In the genomic region with DNA sequence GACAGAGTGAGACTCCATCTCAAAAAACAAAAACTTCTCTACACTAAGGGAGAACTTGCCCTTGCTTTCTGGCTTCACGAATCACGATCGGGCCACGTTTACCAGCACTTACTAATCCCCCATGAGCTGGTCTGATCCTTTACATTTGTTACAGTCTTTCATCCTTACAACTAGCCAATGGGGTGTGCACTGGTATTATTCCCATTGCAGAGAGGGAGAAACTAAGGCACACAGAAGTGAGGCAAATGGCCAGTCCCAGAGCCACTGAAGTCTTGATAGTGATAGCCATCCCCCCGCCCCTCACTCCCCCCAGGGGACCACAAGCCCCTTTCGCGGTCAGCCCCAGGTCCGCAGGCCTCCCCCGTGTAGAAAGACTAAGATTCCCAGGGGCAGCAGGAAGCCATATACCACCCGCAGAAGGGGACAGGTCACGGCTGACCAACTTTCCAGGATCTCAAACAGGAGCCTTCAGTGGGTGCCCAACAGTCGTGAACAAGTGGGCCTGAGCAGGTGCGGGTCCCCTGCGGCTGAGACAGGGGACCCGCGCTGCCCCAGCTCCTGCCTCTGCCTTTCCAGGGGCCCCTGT, we compare ENCODE assay signal across 8 cellular contexts. TPM values are rescaled to one million over a fixed set of nuclear protein-coding genes. Genes with fewer than 3 reads are reported as not detected.
A peak's percentile ranks its signal among the peaks of the same experiment; 100 is the strongest.
DNase-seq lines count a peak whose midpoint lies in the region; ATAC-seq and TF ChIP-seq lines count a peak whose summit lies in the region.

No MANE protein-coding gene starts in this region.

- TF ChIP-seq CTCF in Panc1 (IDR thresholded peaks at IDR 0.05) (no peak), fibroblast of lung (conservative IDR thresholded peaks at IDR 0.05 in 1 of 2, IDR thresholded peaks at IDR 0.05 in 1 of 2; ENCODE audit: low read depth in 1 of 2, low read length in 2 of 2) (no peak)

- H3K36me3 ChIP-seq in Panc1 (ENCODE audit: control insufficient read depth, insufficient read depth, low read length) (no peaks in the 10 kb centered on the region), fibroblast of lung (ENCODE audit: control insufficient read depth, insufficient read depth, low read length) (no peaks in the 10 kb centered on the region)

- no peaks in the 10 kb centered on the region for H3K27me3 ChIP-seq in Panc1 (ENCODE audit: control insufficient read depth, insufficient read depth, low read length)
- no peaks in the 10 kb centered on the region for H3K27me3 ChIP-seq in fibroblast of lung (ENCODE audit: control insufficient read depth, insufficient read depth, low read length)

- peak overlapping the region; percentile 16 for H3K9ac ChIP-seq in fibroblast of lung (ENCODE audit: insufficient read depth, low read length)

- no peak overlapping the region for H3K27ac ChIP-seq in Panc1 (ENCODE audit: low read length)
- H3K27ac ChIP-seq in fibroblast of lung (ENCODE audit: insufficient read depth, low read length) = no peak overlapping the region

- peak overlapping the region; percentile 38 for H3K4me2 ChIP-seq in fibroblast of lung (ENCODE audit: extremely low read depth, insufficient read depth, low read length)

- no peak for TF ChIP-seq POLR2A in erythroblast (IDR thresholded peaks at IDR 0.05; ENCODE audit: low read length)

- DNase-seq in Panc1 (ENCODE audit: low read depth, low spot score) (no peak), fibroblast of lung (ENCODE audit: low read depth in 2 of 2) (no peak), sciatic nerve (ENCODE audit: low spot score) (no peak), dermis blood vessel endothelial cell (no peak), erythroblast (lab: John Stamatoyannopoulos, UW) (no peak), DMS114 treated with DMSO at 0.1 percent for 48 hours (lab: John Stamatoyannopoulos, UW; ENCODE audit: unreplicated experiment) (no peak)
- no peak for DNase-seq in stimulated activated CD4-positive, alpha-beta T cell treated with anti-CD3 and anti-CD28 coated beads, Interleukin-12 subunit alpha, Interleukin-12 subunit beta, amount 100 ng/mL, for 4 hours

- H3K4me1 ChIP-seq in Panc1 (ENCODE audit: control insufficient read depth, insufficient read depth, low read length) (no peaks in the 10 kb centered on the region), fibroblast of lung (ENCODE audit: control insufficient read depth, extremely low read depth, insufficient read depth, low read length) (peaks cover 4% of the 10 kb centered on the region)

- H2AFZ ChIP-seq in fibroblast of lung (ENCODE audit: low read length) = no peak overlapping the region

- no peaks in the 10 kb centered on the region for H3K9me3 ChIP-seq in Panc1 (ENCODE audit: control insufficient read depth, insufficient read depth, low read depth, low read length)
- no peaks in the 10 kb centered on the region for H3K9me3 ChIP-seq in fibroblast of lung (ENCODE audit: control insufficient read depth, insufficient read depth, low read depth, low read length)

- peak overlapping the region; percentile 41 to 48 for H3K4me3 ChIP-seq in Panc1 (ENCODE audit: low read depth in 2 of 2, low read length in 2 of 2)
- H3K4me3 ChIP-seq in fibroblast of lung (replicated peaks in 1 of 4; ENCODE audit: control extremely low read depth in 1 of 4, insufficient read depth in 1 of 4, low read depth in 3 of 4, low read length in 4 of 4) = peak overlapping the region; percentile 34 to 68 (median 62)

- H4K20me1 ChIP-seq in fibroblast of lung (ENCODE audit: control insufficient read depth, extremely low read depth, insufficient read depth, low read length) = no peaks in the 10 kb centered on the region

- ATAC-seq in GM19035 (IDR thresholded peaks at IDR 0.05; ENCODE audit: unreplicated experiment) (peak; percentile 8), Panc1 (peak; percentile 21; the same call in 1 of the 2 replicates), sciatic nerve (peak; percentile 2)

- intact Hi-C loops in Panc1 (cut with micrococcal nuclease; ENCODE audit: unreplicated experiment) = no loop called here
- intact Hi-C loops in sciatic nerve (cut with DNase I) = no loop called here

- H3K79me2 ChIP-seq in fibroblast of lung (ENCODE audit: control insufficient read depth, insufficient read depth, low read length) = no peaks in the 10 kb centered on the region

- TSS peak; percentile 66 for BruUV-seq in Panc1 (replicated peaks; lab: Mats Ljungman, UMichigan)

- CTCF ChIA-PET in Panc1 (lab: Charles Lee) = no interaction called here

- POLR2A ChIA-PET in Panc1 (lab: Charles Lee) = no interaction called here

- in situ Hi-C loops in Panc1 (cut with HindIII; ENCODE audit: low pct_unique_long_range_greater_than_20kb, low sequenced_read_pairs) = no loop called here

RNA-seq across cellular contexts. Expression of a gene that starts 0.8 kb away (rescaled TPM):
- total RNA-seq in Panc1 (2021; ENCODE audit: unreplicated experiment) = 2.8 TPM
- polyA plus RNA-seq in Panc1 (2012; ENCODE audit: insufficient read length) = 4.0 TPM
- 3.9 and 9.2 TPM in 2 replicates for total RNA-seq in fibroblast of lung
- 1.8 and 5.6 TPM in 2 replicates for polyA plus RNA-seq in fibroblast of lung
- 2.7 and 9.6 TPM in 2 replicates for polyA plus RNA-seq in fibroblast of lung (2012)
- polyA minus RNA-seq in fibroblast of lung (ENCODE audit: low replicate concordance) = 4.4 and 14.5 TPM in 2 replicates
- total RNA-seq in sciatic nerve = 9.3 TPM
- total RNA-seq in dermis blood vessel endothelial cell = 4.1 and 8.2 TPM in 2 replicates

RNA-seq across cellular contexts. Expression of a gene that starts 32.1 kb away (rescaled TPM):
- total RNA-seq in Panc1 (2021; ENCODE audit: unreplicated experiment) = 44.4 TPM
- 46.3 TPM for polyA plus RNA-seq in Panc1 (2012; ENCODE audit: insufficient read length)
- total RNA-seq in fibroblast of lung = 9.5 and 23.8 TPM in 2 replicates
- polyA plus RNA-seq in fibroblast of lung = 72.0 and 80.9 TPM in 2 replicates
- polyA plus RNA-seq in fibroblast of lung (2012) = 104 and 112 TPM in 2 replicates
- polyA minus RNA-seq in fibroblast of lung (ENCODE audit: low replicate concordance) = 207 and 219 TPM in 2 replicates
- total RNA-seq in sciatic nerve = 42.2 TPM
- total RNA-seq in dermis blood vessel endothelial cell = 20.8 and 39.0 TPM in 2 replicates

RNA-seq across cellular contexts. Expression of a gene that starts 38.4 kb away (rescaled TPM):
- total RNA-seq in Panc1 (2021; ENCODE audit: unreplicated experiment) (23.4 TPM), fibroblast of lung (17.7 and 21.5 TPM in 2 replicates), sciatic nerve (16.6 TPM), dermis blood vessel endothelial cell (20.4 and 30.0 TPM in 2 replicates)
- polyA plus RNA-seq in Panc1 (2012; ENCODE audit: insufficient read length) = 33.4 TPM
- polyA plus RNA-seq in fibroblast of lung = 40.8 and 41.1 TPM in 2 replicates
- polyA plus RNA-seq in fibroblast of lung (2012) = 34.5 and 37.6 TPM in 2 replicates
- 46.5 and 59.2 TPM in 2 replicates for polyA minus RNA-seq in fibroblast of lung (ENCODE audit: low replicate concordance)
